ENCODE assay signal across 27 cellular contexts in genomic region chr1:79326875-79327274, GRCh38.
"Had no signal": no experiment of that assay in that cellular context is flagged by ENCODE, and none has a peak within 500 bp of the region (broad histone marks: within the 10 kb centered on the region; RNA-seq: fewer than 3 reads in every experiment).

No MANE protein-coding gene starts in this region.

- ATAC-seq: stimulated activated effector memory CD8-positive, alpha-beta T cell treated with anti-CD3 and anti-CD28 coated beads, Interleukin-12 subunit alpha, Interleukin-12 subunit beta, amount 100 ng/mL, for 72 hours; stimulated activated memory B cell treated with anti-CD40 and anti-IgM and Interleukin-4, amounts not matched to agents 10 μg/mL and 1 μg/mL and 100 μg/mL, for 72 hours; stimulated activated naive B cell treated with anti-CD40 and anti-IgM and Interleukin-4, amounts not matched to agents 10 μg/mL and 1 μg/mL and 100 μg/mL, for 72 hours; stimulated activated naive CD8-positive, alpha-beta T cell treated with anti-CD3 and anti-CD28 coated beads, Interleukin-15, amount 100 ng/mL, for 72 hours; stimulated activated naive CD8-positive, alpha-beta T cell treated with anti-CD3 and anti-CD28 coated beads, Interleukin-15, Interleukin-2, amounts not matched to agents 100 U/mL and 50 U/mL, for 24 hours; upper lobe of right lung had no signal

- H3K27me3 ChIP-seq: stomach, suprapubic skin, testis, thyroid gland, tibial artery, tibial nerve, transverse colon, upper lobe of left lung, upper lobe of right lung, uterus, vagina had no signal

- H3K4me3 ChIP-seq: stomach, suprapubic skin, testis, thoracic aorta, thyroid gland, tibial artery, tibial nerve, transverse colon, upper lobe of left lung, upper lobe of right lung, uterus, vagina had no signal

- H3K9me3 ChIP-seq: suprapubic skin, testis, thoracic aorta, thyroid gland, tibial artery, transverse colon, upper lobe of left lung, upper lobe of right lung, uterus, vagina had no signal

- DNase-seq: stimulated activated CD4-positive, alpha-beta T cell treated with anti-CD3 and anti-CD28 coated beads, Interleukin-2, amount 100 ng/mL, for 48 hours; stimulated activated CD4-positive, alpha-beta T cell treated with anti-CD3 and anti-CD28 coated beads, Interleukin-4, amount 100 ng/mL, for 1 hour; stimulated activated CD4-positive, alpha-beta T cell treated with anti-CD3 and anti-CD28 coated beads, Interleukin-4, amount 100 ng/mL, for 24 hours; stimulated activated CD4-positive, alpha-beta T cell treated with anti-CD3 and anti-CD28 coated beads, Interleukin-4, amount 100 ng/mL, for 4 hours; stimulated activated CD8-positive, alpha-beta memory T cell treated with anti-CD3 and anti-CD28 coated beads, Interleukin-4, amount 100 ng/mL, for 48 hours; stimulated activated naive B cell treated with anti-CD40 and anti-IgM and Interleukin-4, amounts not matched to agents 10 μg/mL and 1 μg/mL and 100 μg/mL, for 72 hours; stimulated activated naive CD4-positive, alpha-beta T cell; stimulated activated naive CD4-positive, alpha-beta T cell treated with Interleukin-2 at 50 U/mL for 16 hours; stimulated activated naive CD8-positive, alpha-beta T cell treated with anti-CD3 and anti-CD28 coated beads, Interleukin-15, amount 100 ng/mL, for 72 hours; stimulated activated naive CD8-positive, alpha-beta T cell treated with anti-CD3 and anti-CD28 coated beads, Interleukin-15, Interleukin-2, amounts not matched to agents 100 U/mL and 50 U/mL, for 24 hours; stomach; substantia nigra; testis; thyroid gland; tibial artery; transverse colon; trophoblast cell; upper lobe of left lung; upper lobe of right lung; uterus had no signal

- H3K36me3 ChIP-seq: stomach, suprapubic skin, thoracic aorta, thyroid gland, tibial artery, tibial nerve, transverse colon, upper lobe of left lung, upper lobe of right lung, uterus, vagina had no signal

- H3K4me1 ChIP-seq: stomach, suprapubic skin, testis, thyroid gland, tibial nerve, transverse colon, upper lobe of left lung, upper lobe of right lung, uterus, vagina had no signal

- H3K27ac ChIP-seq: stomach, suprapubic skin, testis, thoracic aorta, thyroid gland, tibial artery, tibial nerve, transverse colon, upper lobe of left lung, upper lobe of right lung, uterus, vagina had no signal

- FAIRE-seq: urothelium cell line had no signal
